Comparison of ENCODE assay signal across 15 cellular contexts in the genomic region with DNA sequence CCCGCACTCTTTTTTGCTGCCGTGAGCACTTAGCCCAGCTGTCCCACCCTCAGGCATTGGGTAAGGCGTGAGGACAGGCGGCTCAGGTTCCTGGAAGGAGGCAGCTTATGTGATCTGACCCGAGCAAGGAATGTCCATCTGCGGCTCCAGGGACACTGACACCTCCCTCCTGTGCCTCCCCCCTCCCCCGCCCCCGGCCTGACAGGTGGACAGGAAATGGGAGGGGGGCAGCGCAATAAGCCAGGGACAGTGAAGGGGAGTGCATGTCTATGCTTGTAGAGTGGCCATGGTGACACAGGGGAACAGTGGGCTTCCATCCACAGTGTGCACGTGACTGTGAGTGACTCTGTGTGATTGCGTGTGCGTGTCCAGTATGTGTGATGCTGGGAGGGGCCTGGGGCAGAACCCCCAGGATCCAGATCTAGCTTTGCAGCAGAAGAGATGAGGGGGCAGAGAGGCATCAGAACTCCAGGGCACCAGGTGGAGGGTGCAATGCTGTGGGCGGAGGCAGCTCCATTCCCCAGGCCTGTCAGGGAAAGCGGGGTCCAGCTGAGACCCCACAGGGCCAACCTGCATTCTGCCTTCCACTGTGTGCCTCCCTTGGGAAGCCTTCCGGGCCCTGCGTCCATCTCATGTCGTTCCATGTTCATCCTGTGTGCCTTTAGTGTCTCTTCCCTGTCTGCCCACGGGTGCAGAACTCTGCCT. TPM values are rescaled to one million over a fixed set of nuclear protein-coding genes. Genes with fewer than 3 reads are reported as not detected.
DNase-seq lines count a peak whose midpoint lies in the region; ATAC-seq and TF ChIP-seq lines count a peak whose summit lies in the region.
"Had no signal": no experiment of that assay in that cellular context is flagged by ENCODE, and none has a peak within 500 bp of the region (broad histone marks: within the 10 kb centered on the region; RNA-seq: fewer than 3 reads in every experiment).

No MANE protein-coding gene starts in this region.

- DNase-seq in NCI-H146 treated with DMSO at 0.1 percent for 48 hours (lab: John Stamatoyannopoulos, UW; ENCODE audit: unreplicated experiment) = peak; percentile 76
- peak; percentile 97 for DNase-seq in left kidney (ENCODE audit: low read depth, low spot score)
- DNase-seq in smooth muscle cell (lab: John Stamatoyannopoulos, UW; ENCODE audit: unreplicated experiment) = no peak
- DNase-seq in T-cell = no peak
- no peak for DNase-seq in effector memory CD4-positive, alpha-beta T cell
- DNase-seq: activated CD4-positive, alpha-beta T cell treated with anti-CD3 and anti-CD28 coated beads for 4 hours; activated naive CD8-positive, alpha-beta T cell treated with anti-CD3 and anti-CD28 coated beads, Interleukin-2, amount 10 ng/mL, durations not matched to agents 7 days and 5 days; activated T-cell treated with anti-CD3 and anti-CD28 coated beads for 4 hours; NCI-H2171; stimulated activated CD8-positive, alpha-beta memory T cell treated with anti-CD3 and anti-CD28 coated beads, Interleukin-4, amount 100 ng/mL, for 48 hours had no signal

- H3K4me3 Mint-ChIP-seq in T-cell = no peak overlapping the region
- H3K4me3 Mint-ChIP-seq: activated naive CD8-positive, alpha-beta T cell treated with anti-CD3 and anti-CD28 coated beads, Interleukin-2, amount 10 ng/mL, durations not matched to agents 7 days and 5 days had no signal

- H3F3A ChIP-seq in smooth muscle cell (ENCODE audit: low read depth) = peaks cover 9% of the 10 kb centered on the region

- no peak for TF ChIP-seq CTCF in smooth muscle cell (IDR thresholded peaks at IDR 0.05; ENCODE audit: borderline replicate concordance, insufficient read depth, poor library complexity, severe bottlenecking)

- no peak overlapping the region for H3K27ac ChIP-seq in smooth muscle cell (ENCODE audit: low read depth)
- H3K27ac ChIP-seq in effector memory CD4-positive, alpha-beta T cell (ENCODE audit: insufficient read depth, low read length, poor library complexity, severe bottlenecking) = no peak overlapping the region

- H3K27ac Mint-ChIP-seq in T-cell = no peak overlapping the region
- H3K27ac Mint-ChIP-seq: activated naive CD8-positive, alpha-beta T cell treated with anti-CD3 and anti-CD28 coated beads, Interleukin-2, amount 10 ng/mL, durations not matched to agents 7 days and 5 days had no signal

- no peaks in the 10 kb centered on the region for H3K79me2 ChIP-seq in smooth muscle cell (ENCODE audit: low read depth)

- CTCF ChIA-PET in T-cell (lab: Charles Lee) = no interaction called here

- H3K36me3 ChIP-seq in smooth muscle cell (ENCODE audit: low read depth) = no peaks in the 10 kb centered on the region
- H3K36me3 ChIP-seq in effector memory CD4-positive, alpha-beta T cell (ENCODE audit: control insufficient read depth, insufficient read depth, low read length) = no peaks in the 10 kb centered on the region

- H3K4me2 ChIP-seq in smooth muscle cell = peak overlapping the region; percentile 67

- no peaks in the 10 kb centered on the region for H3K27me3 ChIP-seq in smooth muscle cell (ENCODE audit: low read depth)
- H3K27me3 ChIP-seq in effector memory CD4-positive, alpha-beta T cell (replicated peaks; ENCODE audit: control insufficient read depth, insufficient read depth, low read length, poor library complexity, severe bottlenecking) = no peaks in the 10 kb centered on the region

- POLR2A ChIA-PET in T-cell (lab: Charles Lee) = no interaction called here

- H3K4me3 ChIP-seq in smooth muscle cell = no peak overlapping the region
- no peak overlapping the region for H3K4me3 ChIP-seq in effector memory CD4-positive, alpha-beta T cell (ENCODE audit: insufficient read depth, low read depth, low read length, poor library complexity, severe bottlenecking)

- peaks cover 20% of the 10 kb centered on the region for H3K4me1 ChIP-seq in smooth muscle cell (ENCODE audit: low read depth)
- H3K4me1 ChIP-seq in effector memory CD4-positive, alpha-beta T cell (ENCODE audit: control insufficient read depth, insufficient read depth, low read length, poor library complexity, severe bottlenecking) = no peaks in the 10 kb centered on the region

- no peak overlapping the region for H2AFZ ChIP-seq in smooth muscle cell (ENCODE audit: low read depth)

- 88% methylated on average over 18 of the region's 18 CpGs for WGBS in smooth muscle cell (ENCODE audit: low lambda C conversion rate)

- no peak overlapping the region for H3K9ac ChIP-seq in smooth muscle cell (ENCODE audit: low read depth)

- H3K9me3 ChIP-seq in smooth muscle cell (replicated peaks; ENCODE audit: low read depth) = no peaks in the 10 kb centered on the region
- peaks cover 4% of the 10 kb centered on the region for H3K9me3 ChIP-seq in effector memory CD4-positive, alpha-beta T cell (ENCODE audit: control insufficient read depth, low read length)

- no peaks in the 10 kb centered on the region for H3K4me1 Mint-ChIP-seq in T-cell
- H3K4me1 Mint-ChIP-seq: activated naive CD8-positive, alpha-beta T cell treated with anti-CD3 and anti-CD28 coated beads, Interleukin-2, amount 10 ng/mL, durations not matched to agents 7 days and 5 days had no signal

- no peaks in the 10 kb centered on the region for H3K36me3 Mint-ChIP-seq in T-cell
- H3K36me3 Mint-ChIP-seq: activated naive CD8-positive, alpha-beta T cell treated with anti-CD3 and anti-CD28 coated beads, Interleukin-2, amount 10 ng/mL, durations not matched to agents 7 days and 5 days had no signal

- peaks cover 29 to 56% of the 10 kb centered on the region in 2 donors for H3K27me3 Mint-ChIP-seq in T-cell

- no peaks in the 10 kb centered on the region for H4K20me1 ChIP-seq in smooth muscle cell (ENCODE audit: low read depth)

- ATAC-seq in SK-N-SH treated with all-trans-retinoic acid at 6 μM for 48 hours (peak; percentile 19), T-cell (replicated peaks in 1 of 4) (no peak), GM21526 (IDR thresholded peaks at IDR 0.05; ENCODE audit: low FRiP score, unreplicated experiment) (no peak)

- peaks cover 0 to 3% (median 0%) of the 10 kb centered on the region in 3 donors for H3K9me3 Mint-ChIP-seq in T-cell
- H3K9me3 Mint-ChIP-seq: activated naive CD8-positive, alpha-beta T cell treated with anti-CD3 and anti-CD28 coated beads, Interleukin-2, amount 10 ng/mL, durations not matched to agents 7 days and 5 days had no signal

TF ChIP-seq in SK-N-SH treated with all-trans-retinoic acid at 6 μM for 48 hours, 23 proteins besides CTCF, POLR2A, EP300 and RAD21 (continues in another document):
- no peak for TF ChIP-seq ZNF70 (CRISPR knock-in tag; IDR thresholded peaks at IDR 0.05)
- no peak for TF ChIP-seq ARNTL (CRISPR knock-in tag; IDR thresholded peaks at IDR 0.05; ENCODE audit: borderline replicate concordance, low read depth)
- TF ChIP-seq, protein P1, sequence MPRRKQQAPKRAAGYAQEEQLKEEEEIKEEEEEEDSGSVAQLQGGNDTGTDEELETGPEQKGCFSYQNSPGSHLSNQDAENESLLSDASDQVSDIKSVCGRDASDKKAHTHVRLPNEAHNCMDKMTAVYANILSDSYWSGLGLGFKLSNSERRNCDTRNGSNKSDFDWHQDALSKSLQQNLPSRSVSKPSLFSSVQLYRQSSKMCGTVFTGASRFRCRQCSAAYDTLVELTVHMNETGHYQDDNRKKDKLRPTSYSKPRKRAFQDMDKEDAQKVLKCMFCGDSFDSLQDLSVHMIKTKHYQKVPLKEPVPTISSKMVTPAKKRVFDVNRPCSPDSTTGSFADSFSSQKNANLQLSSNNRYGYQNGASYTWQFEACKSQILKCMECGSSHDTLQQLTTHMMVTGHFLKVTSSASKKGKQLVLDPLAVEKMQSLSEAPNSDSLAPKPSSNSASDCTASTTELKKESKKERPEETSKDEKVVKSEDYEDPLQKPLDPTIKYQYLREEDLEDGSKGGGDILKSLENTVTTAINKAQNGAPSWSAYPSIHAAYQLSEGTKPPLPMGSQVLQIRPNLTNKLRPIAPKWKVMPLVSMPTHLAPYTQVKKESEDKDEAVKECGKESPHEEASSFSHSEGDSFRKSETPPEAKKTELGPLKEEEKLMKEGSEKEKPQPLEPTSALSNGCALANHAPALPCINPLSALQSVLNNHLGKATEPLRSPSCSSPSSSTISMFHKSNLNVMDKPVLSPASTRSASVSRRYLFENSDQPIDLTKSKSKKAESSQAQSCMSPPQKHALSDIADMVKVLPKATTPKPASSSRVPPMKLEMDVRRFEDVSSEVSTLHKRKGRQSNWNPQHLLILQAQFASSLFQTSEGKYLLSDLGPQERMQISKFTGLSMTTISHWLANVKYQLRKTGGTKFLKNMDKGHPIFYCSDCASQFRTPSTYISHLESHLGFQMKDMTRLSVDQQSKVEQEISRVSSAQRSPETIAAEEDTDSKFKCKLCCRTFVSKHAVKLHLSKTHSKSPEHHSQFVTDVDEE (CRISPR knock-in tag; IDR thresholded peaks at IDR 0.05) = no peak
- no peak for TF ChIP-seq PPARA (CRISPR knock-in tag; IDR thresholded peaks at IDR 0.05; ENCODE audit: borderline replicate concordance)
- no peak for TF ChIP-seq ZNF565 (CRISPR knock-in tag; conservative IDR thresholded peaks at IDR 0.05; ENCODE audit: low read depth)
- TF ChIP-seq, protein P2, sequence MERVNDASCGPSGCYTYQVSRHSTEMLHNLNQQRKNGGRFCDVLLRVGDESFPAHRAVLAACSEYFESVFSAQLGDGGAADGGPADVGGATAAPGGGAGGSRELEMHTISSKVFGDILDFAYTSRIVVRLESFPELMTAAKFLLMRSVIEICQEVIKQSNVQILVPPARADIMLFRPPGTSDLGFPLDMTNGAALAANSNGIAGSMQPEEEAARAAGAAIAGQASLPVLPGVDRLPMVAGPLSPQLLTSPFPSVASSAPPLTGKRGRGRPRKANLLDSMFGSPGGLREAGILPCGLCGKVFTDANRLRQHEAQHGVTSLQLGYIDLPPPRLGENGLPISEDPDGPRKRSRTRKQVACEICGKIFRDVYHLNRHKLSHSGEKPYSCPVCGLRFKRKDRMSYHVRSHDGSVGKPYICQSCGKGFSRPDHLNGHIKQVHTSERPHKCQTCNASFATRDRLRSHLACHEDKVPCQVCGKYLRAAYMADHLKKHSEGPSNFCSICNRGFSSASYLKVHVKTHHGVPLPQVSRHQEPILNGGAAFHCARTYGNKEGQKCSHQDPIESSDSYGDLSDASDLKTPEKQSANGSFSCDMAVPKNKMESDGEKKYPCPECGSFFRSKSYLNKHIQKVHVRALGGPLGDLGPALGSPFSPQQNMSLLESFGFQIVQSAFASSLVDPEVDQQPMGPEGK (CRISPR knock-in tag; IDR thresholded peaks at IDR 0.05; ENCODE audit: borderline replicate concordance) = no peak
- TF ChIP-seq ESRRG (CRISPR knock-in tag; IDR thresholded peaks at IDR 0.05) = no peak
- TF ChIP-seq GLIS3 (CRISPR knock-in tag; IDR thresholded peaks at IDR 0.05) = no peak

RNA-seq across cellular contexts. Expression of a gene that starts 30.5 kb away (rescaled TPM):
- 4.3 and 8.6 TPM in 2 replicates for total RNA-seq in smooth muscle cell
- polyA plus RNA-seq in smooth muscle cell = 16.4 and 17.8 TPM in 2 replicates
- total RNA-seq in T-cell = not detected
- total RNA-seq: activated naive CD8-positive, alpha-beta T cell treated with anti-CD3 and anti-CD28 coated beads, Interleukin-2, amount 10 ng/mL, durations not matched to agents 7 days and 5 days; HT1080; T-helper 1 cell treated with Interleukin-12 subunit alpha and Interleukin-12 subunit beta and Interleukin-4 antibody, amounts not matched to agents 30 ng/mL and 1 ng/mL, for 36 hours had no signal

RNA-seq across cellular contexts. Expression of a gene that starts 36.3 kb away (rescaled TPM):
- total RNA-seq in smooth muscle cell (not detected in 2 replicates), T-cell (under 1 TPM in 2 of 5 donors, not detected in 3; 0.32 to 0.35 TPM)
- 0.97 and 1.7 TPM in 2 replicates for polyA plus RNA-seq in smooth muscle cell
- total RNA-seq: activated naive CD8-positive, alpha-beta T cell treated with anti-CD3 and anti-CD28 coated beads, Interleukin-2, amount 10 ng/mL, durations not matched to agents 7 days and 5 days had no signal
- polyA plus RNA-seq: keratinocyte had no signal

RNA-seq across cellular contexts. Expression of a gene that starts 52.8 kb away (rescaled TPM):
- total RNA-seq in smooth muscle cell = 10.9 and 11.3 TPM in 2 replicates
- 20.9 and 27.5 TPM in 2 replicates for polyA plus RNA-seq in smooth muscle cell
- total RNA-seq in T-cell = 10 to 100 TPM in 4 of 5 donors, 1 to 10 TPM in 1; 9.3 to 28.6 (median 22.5) TPM

Comparison
In these comparisons a context has a peak if more than half of its experiments do, and no peak if none do; other contexts are left out.
1. DNase-seq: peak in NCI-H146 treated with DMSO at 0.1 percent for 48 hours (single experiment) and left kidney (single experiment); none in smooth muscle cell (single experiment), T-cell (0 of 34) and effector memory CD4-positive, alpha-beta T cell (0 of 3).